ENCODE assay signal across 1 cellular context in the genomic region with DNA sequence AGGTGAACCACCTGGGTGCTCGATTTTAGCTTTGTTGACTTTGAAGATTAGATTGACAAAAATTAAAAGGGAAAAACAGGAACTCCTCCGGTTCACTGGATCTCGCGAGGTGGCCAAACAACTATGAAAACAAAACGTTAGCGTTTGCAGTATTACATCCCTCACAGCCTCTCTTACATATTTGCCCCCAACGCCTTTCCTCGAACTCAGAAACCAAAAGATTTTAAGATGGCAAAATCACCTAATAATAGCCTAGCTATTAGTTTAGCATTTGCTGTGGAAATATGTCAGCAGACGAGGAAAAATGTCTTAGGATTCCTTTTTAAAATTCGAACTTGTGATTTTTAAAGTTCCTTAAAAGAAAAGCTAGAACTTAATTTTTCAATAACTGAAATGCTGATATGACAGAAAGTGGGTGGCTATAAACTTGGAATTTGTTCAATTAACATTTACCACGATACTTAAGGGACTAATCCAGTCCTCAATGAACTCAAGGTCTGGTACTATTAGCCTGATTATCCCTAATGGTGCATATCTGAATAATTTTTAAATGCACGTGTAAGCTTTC.
TF ChIP-seq lines count a peak whose summit lies in the region.

No MANE protein-coding gene starts in this region.

TF ChIP-seq in GM23338, 12 proteins besides CTCF, POLR2A, EP300 and RAD21 (continued from another document):
- TF ChIP-seq, protein P1, sequence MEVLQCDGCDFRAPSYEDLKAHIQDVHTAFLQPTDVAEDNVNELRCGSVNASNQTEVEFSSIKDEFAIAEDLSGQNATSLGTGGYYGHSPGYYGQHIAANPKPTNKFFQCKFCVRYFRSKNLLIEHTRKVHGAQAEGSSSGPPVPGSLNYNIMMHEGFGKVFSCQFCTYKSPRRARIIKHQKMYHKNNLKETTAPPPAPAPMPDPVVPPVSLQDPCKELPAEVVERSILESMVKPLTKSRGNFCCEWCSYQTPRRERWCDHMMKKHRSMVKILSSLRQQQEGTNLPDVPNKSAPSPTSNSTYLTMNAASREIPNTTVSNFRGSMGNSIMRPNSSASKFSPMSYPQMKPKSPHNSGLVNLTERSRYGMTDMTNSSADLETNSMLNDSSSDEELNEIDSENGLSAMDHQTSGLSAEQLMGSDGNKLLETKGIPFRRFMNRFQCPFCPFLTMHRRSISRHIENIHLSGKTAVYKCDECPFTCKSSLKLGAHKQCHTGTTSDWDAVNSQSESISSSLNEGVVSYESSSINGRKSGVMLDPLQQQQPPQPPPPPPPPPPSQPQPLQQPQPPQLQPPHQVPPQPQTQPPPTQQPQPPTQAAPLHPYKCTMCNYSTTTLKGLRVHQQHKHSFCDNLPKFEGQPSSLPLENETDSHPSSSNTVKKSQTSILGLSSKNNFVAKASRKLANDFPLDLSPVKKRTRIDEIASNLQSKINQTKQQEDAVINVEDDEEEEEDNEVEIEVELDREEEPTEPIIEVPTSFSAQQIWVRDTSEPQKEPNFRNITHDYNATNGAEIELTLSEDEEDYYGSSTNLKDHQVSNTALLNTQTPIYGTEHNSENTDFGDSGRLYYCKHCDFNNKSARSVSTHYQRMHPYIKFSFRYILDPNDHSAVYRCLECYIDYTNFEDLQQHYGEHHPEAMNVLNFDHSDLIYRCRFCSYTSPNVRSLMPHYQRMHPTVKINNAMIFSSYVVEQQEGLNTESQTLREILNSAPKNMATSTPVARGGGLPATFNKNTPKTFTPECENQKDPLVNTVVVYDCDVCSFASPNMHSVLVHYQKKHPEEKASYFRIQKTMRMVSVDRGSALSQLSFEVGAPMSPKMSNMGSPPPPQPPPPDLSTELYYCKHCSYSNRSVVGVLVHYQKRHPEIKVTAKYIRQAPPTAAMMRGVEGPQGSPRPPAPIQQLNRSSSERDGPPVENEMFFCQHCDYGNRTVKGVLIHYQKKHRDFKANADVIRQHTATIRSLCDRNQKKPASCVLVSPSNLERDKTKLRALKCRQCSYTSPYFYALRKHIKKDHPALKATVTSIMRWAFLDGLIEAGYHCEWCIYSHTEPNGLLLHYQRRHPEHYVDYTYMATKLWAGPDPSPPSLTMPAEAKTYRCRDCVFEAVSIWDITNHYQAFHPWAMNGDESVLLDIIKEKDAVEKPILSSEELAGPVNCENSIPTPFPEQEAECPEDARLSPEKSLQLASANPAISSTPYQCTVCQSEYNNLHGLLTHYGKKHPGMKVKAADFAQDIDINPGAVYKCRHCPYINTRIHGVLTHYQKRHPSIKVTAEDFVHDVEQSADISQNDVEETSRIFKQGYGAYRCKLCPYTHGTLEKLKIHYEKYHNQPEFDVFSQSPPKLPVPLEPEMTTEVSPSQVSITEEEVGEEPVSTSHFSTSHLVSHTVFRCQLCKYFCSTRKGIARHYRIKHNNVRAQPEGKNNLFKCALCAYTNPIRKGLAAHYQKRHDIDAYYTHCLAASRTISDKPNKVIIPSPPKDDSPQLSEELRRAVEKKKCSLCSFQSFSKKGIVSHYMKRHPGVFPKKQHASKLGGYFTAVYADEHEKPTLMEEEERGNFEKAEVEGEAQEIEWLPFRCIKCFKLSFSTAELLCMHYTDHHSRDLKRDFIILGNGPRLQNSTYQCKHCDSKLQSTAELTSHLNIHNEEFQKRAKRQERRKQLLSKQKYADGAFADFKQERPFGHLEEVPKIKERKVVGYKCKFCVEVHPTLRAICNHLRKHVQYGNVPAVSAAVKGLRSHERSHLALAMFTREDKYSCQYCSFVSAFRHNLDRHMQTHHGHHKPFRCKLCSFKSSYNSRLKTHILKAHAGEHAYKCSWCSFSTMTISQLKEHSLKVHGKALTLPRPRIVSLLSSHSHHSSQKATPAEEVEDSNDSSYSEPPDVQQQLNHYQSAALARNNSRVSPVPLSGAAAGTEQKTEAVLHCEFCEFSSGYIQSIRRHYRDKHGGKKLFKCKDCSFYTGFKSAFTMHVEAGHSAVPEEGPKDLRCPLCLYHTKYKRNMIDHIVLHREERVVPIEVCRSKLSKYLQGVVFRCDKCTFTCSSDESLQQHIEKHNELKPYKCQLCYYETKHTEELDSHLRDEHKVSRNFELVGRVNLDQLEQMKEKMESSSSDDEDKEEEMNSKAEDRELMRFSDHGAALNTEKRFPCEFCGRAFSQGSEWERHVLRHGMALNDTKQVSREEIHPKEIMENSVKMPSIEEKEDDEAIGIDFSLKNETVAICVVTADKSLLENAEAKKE (CRISPR knock-in tag; IDR thresholded peaks at IDR 0.05) = no peak
- TF ChIP-seq CREB1 (CRISPR knock-in tag; IDR thresholded peaks at IDR 0.05; ENCODE audit: low read depth) (no peak), STAT1 (IDR thresholded peaks at IDR 0.05; ENCODE audit: unreplicated experiment) (no peak), ZNF331 (CRISPR knock-in tag; IDR thresholded peaks at IDR 0.05; ENCODE audit: low read depth) (no peak), NANOG (IDR thresholded peaks at IDR 0.05; ENCODE audit: borderline replicate concordance) (no peak), JUNB (IDR thresholded peaks at IDR 0.05; ENCODE audit: unreplicated experiment) (no peak), EZH2phosphoT487 (IDR thresholded peaks at IDR 0.05; ENCODE audit: unreplicated experiment) (no peak)
- TF ChIP-seq, protein P2, sequence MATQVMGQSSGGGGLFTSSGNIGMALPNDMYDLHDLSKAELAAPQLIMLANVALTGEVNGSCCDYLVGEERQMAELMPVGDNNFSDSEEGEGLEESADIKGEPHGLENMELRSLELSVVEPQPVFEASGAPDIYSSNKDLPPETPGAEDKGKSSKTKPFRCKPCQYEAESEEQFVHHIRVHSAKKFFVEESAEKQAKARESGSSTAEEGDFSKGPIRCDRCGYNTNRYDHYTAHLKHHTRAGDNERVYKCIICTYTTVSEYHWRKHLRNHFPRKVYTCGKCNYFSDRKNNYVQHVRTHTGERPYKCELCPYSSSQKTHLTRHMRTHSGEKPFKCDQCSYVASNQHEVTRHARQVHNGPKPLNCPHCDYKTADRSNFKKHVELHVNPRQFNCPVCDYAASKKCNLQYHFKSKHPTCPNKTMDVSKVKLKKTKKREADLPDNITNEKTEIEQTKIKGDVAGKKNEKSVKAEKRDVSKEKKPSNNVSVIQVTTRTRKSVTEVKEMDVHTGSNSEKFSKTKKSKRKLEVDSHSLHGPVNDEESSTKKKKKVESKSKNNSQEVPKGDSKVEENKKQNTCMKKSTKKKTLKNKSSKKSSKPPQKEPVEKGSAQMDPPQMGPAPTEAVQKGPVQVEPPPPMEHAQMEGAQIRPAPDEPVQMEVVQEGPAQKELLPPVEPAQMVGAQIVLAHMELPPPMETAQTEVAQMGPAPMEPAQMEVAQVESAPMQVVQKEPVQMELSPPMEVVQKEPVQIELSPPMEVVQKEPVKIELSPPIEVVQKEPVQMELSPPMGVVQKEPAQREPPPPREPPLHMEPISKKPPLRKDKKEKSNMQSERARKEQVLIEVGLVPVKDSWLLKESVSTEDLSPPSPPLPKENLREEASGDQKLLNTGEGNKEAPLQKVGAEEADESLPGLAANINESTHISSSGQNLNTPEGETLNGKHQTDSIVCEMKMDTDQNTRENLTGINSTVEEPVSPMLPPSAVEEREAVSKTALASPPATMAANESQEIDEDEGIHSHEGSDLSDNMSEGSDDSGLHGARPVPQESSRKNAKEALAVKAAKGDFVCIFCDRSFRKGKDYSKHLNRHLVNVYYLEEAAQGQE (IDR thresholded peaks at IDR 0.05; ENCODE audit: unreplicated experiment) = no peak
